Comparison of ENCODE assay signal across 25 cellular contexts in the genomic region with DNA sequence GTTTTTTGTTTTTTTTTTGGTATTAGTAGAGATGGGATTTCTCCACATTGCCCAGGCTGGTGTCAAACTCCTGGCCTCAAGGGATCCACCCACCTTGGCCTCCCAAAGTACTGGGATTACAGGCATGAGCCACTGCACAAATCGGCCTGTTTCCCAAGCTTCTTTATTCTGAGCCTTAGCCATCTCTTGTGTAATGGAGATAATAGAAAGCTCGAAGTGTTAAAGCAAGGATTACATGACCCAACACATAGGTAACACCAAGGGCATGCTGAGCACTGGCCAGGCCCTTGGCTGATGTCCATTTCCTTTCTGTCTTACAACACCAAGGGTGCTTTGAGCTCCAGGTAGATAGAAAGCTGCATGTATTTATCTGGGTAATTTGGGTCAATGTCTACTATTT.
DNase-seq lines count a peak whose midpoint lies in the region; ATAC-seq, FAIRE-seq and TF ChIP-seq lines count a peak whose summit lies in the region.
"Had no signal": no experiment of that assay in that cellular context is flagged by ENCODE, and none has a peak within 500 bp of the region (broad histone marks: within the 10 kb centered on the region; RNA-seq: fewer than 3 reads in every experiment).

No MANE protein-coding gene starts in this region.

- H4K20me1 ChIP-seq in mammary epithelial cell (ENCODE audit: insufficient read depth, low read length) (no peaks in the 10 kb centered on the region), H1 (replicated peaks in 1 of 2; ENCODE audit: control insufficient read depth in 1 of 2, insufficient read depth in 2 of 2, low read length in 2 of 2) (no peaks in the 10 kb centered on the region)
- H4K20me1 ChIP-seq: BLaER1 had no signal

- intact Hi-C loops in MCF 10A (cut with micrococcal nuclease) = loop anchor here (10.0 kb wide), 1 partner anchor 280 kb away; no protein-coding TSS in a partner anchor
- intact Hi-C loops in mammary epithelial cell (cut with micrococcal nuclease) = loop anchor here (1.0 kb wide), 1 partner anchor 152 kb away; no protein-coding TSS in a partner anchor
- intact Hi-C loops in activated CD8-positive, alpha-beta T cell treated with anti-CD3 and anti-CD28 coated beads for 36 hours (cut with micrococcal nuclease) = loop anchor here (10.0 kb wide), 1 partner anchor 280 kb away; no protein-coding TSS in a partner anchor

- H3K56ac ChIP-seq in H1 (replicated peaks; ENCODE audit: insufficient read length, low read depth, low read length) = no peak overlapping the region

- H3K36me3 Mint-ChIP-seq in MCF 10A (ENCODE audit: insufficient read depth, unreplicated experiment) = no peaks in the 10 kb centered on the region
- H3K36me3 Mint-ChIP-seq in glutamatergic neuron (ENCODE audit: unreplicated experiment) = no peaks in the 10 kb centered on the region
- H3K36me3 Mint-ChIP-seq in activated CD8-positive, alpha-beta T cell treated with anti-CD3 and anti-CD28 coated beads for 36 hours (ENCODE audit: low read depth) = no peaks in the 10 kb centered on the region
- H3K36me3 Mint-ChIP-seq: CD14-positive monocyte; CD4-positive, alpha-beta memory T cell; CD4-positive, CD25-positive, alpha-beta regulatory T cell; CD8-positive, alpha-beta memory T cell had no signal

- no peak overlapping the region for H3K14ac ChIP-seq in H1 (ENCODE audit: insufficient read length)

- H3K4me3 Mint-ChIP-seq in MCF 10A (ENCODE audit: unreplicated experiment) (no peak overlapping the region), glutamatergic neuron (ENCODE audit: unreplicated experiment) (no peak overlapping the region)
- H3K4me3 Mint-ChIP-seq in activated CD8-positive, alpha-beta T cell treated with anti-CD3 and anti-CD28 coated beads for 36 hours = no peak overlapping the region
- H3K4me3 Mint-ChIP-seq: CD14-positive monocyte; CD4-positive, alpha-beta memory T cell; CD4-positive, CD25-positive, alpha-beta regulatory T cell; CD8-positive, alpha-beta memory T cell had no signal

- H2BK120ac ChIP-seq in H1 (replicated peaks; ENCODE audit: low read depth, low read length) = no peak overlapping the region

- in situ Hi-C loops in mammary epithelial cell (cut with MboI; ENCODE audit: low sequenced_read_pairs in 2 of 2) = no loop called here

- WGBS in mammary epithelial cell (ENCODE audit: low coverage, missing lambda C conversion rate) = 72% methylated on average over 2 of the region's 2 CpGs
- 88% methylated on average over 2 of the region's 2 CpGs; no CpG with 5 or more reads in 1 of the 2 experiments for WGBS in H1 (ENCODE audit: extremely low coverage in 1 of 2, insufficient coverage in 1 of 2, insufficient read length in 1 of 2, insufficient replicate concordance in 2 of 2, low coverage in 1 of 2, low lambda C conversion rate in 2 of 2, missing lambda C conversion rate in 1 of 2), 2 experiments

- no peak overlapping the region for H3K9ac ChIP-seq in mammary epithelial cell (ENCODE audit: insufficient read depth, low read length)
- H3K9ac ChIP-seq in H1 (replicated peaks in 1 of 4; ENCODE audit: extremely low read depth in 1 of 4, low read depth in 3 of 4, low read length in 3 of 4) = no peak overlapping the region
- H3K9ac ChIP-seq: BLaER1 had no signal

- BruUV-seq in MCF 10A (replicated peaks; lab: Mats Ljungman, UMichigan) (no TSS peak), mammary epithelial cell (replicated peaks; lab: Mats Ljungman, UMichigan) (no TSS peak)

- H4K5ac ChIP-seq in H1 (ENCODE audit: insufficient read length, low read depth, low read length) = no peak overlapping the region

- no peaks in the 10 kb centered on the region for H3K9me3 Mint-ChIP-seq in MCF 10A (ENCODE audit: unreplicated experiment)
- no peaks in the 10 kb centered on the region for H3K9me3 Mint-ChIP-seq in glutamatergic neuron (ENCODE audit: unreplicated experiment)
- H3K9me3 Mint-ChIP-seq in activated CD8-positive, alpha-beta T cell treated with anti-CD3 and anti-CD28 coated beads for 36 hours = no peaks in the 10 kb centered on the region
- H3K9me3 Mint-ChIP-seq: CD4-positive, alpha-beta memory T cell; CD4-positive, CD25-positive, alpha-beta regulatory T cell; CD8-positive, alpha-beta memory T cell had no signal

- no peak for TF ChIP-seq EP300 in H1 (IDR thresholded peaks at IDR 0.05; ENCODE audit: borderline replicate concordance in 1 of 2, low read depth in 2 of 2, low read length in 2 of 2)

- no peak for FAIRE-seq in H1 (lab: Jason Lieb, UNC)
- FAIRE-seq: A204.1, G401.6, GM12891, GM18507 had no signal

- H3K4me1 Mint-ChIP-seq in MCF 10A (ENCODE audit: insufficient read depth, unreplicated experiment) (peaks cover 4% of the 10 kb centered on the region), glutamatergic neuron (ENCODE audit: low read depth, unreplicated experiment) (no peaks in the 10 kb centered on the region)
- H3K4me1 Mint-ChIP-seq in activated CD8-positive, alpha-beta T cell treated with anti-CD3 and anti-CD28 coated beads for 36 hours (ENCODE audit: low read depth) = no peaks in the 10 kb centered on the region
- H3K4me1 Mint-ChIP-seq: CD14-positive monocyte; CD4-positive, alpha-beta memory T cell; CD4-positive, CD25-positive, alpha-beta regulatory T cell; CD8-positive, alpha-beta memory T cell had no signal

- CTCF ChIA-PET in MCF 10A (lab: Yijun Ruan, JAX) (interaction anchor here (0.6 to 1.7 kb wide), 8 partner anchors 20 to 1963 kb away, joined by 3 to 6 read pairs (median 4); no protein-coding TSS in a partner anchor), mammary epithelial cell (lab: Charles Lee; ENCODE audit: low non-redundant PET) (no interaction called here), H1 (lab: Charles Lee; ENCODE audit: partially characterized antibody) (interaction anchor here (0.7 to 3.3 kb wide), 11 partner anchors 9 to 273 kb away, joined by 3 to 23 read pairs (median 5); no protein-coding TSS in a partner anchor)
- CTCF ChIA-PET in activated CD8-positive, alpha-beta T cell treated with anti-CD3 and anti-CD28 coated beads for 36 hours (lab: Charles Lee) = interaction anchor here (0.7 to 1.2 kb wide), 5 partner anchors 9 to 480 kb away, joined by 3 to 4 read pairs (median 3); no protein-coding TSS in a partner anchor

- no peaks in the 10 kb centered on the region for H3K23me2 ChIP-seq in H1 (ENCODE audit: low read depth, low read length)

- no peak overlapping the region for H2BK20ac ChIP-seq in H1 (ENCODE audit: low read length)

- H3K27me3 ChIP-seq in mammary epithelial cell (ENCODE audit: insufficient read depth, low read length) (no peaks in the 10 kb centered on the region), WERI-Rb-1 (ENCODE audit: insufficient read depth, low read depth, severe bottlenecking) (no peaks in the 10 kb centered on the region), H1 (replicated peaks in 1 of 4; ENCODE audit: control insufficient read depth in 3 of 4, extremely low read depth in 1 of 4, insufficient read depth in 3 of 4, low read length in 3 of 4) (no peaks in the 10 kb centered on the region)
- H3K27me3 ChIP-seq: BE2C, BLaER1 had no signal

- ATAC-seq in activated CD8-positive, alpha-beta T cell treated with anti-CD3 and anti-CD28 coated beads for 36 hours = no peak
- ATAC-seq in GM21526 (IDR thresholded peaks at IDR 0.05; ENCODE audit: low FRiP score, unreplicated experiment) = no peak

- H2AK5ac ChIP-seq in H1 (ENCODE audit: low read depth, low read length) = no peak overlapping the region

- no peak overlapping the region for H3K23ac ChIP-seq in H1 (ENCODE audit: insufficient read length)

- H3K27ac Mint-ChIP-seq in MCF 10A (ENCODE audit: low read depth, unreplicated experiment) (no peak overlapping the region), glutamatergic neuron (ENCODE audit: unreplicated experiment) (no peak overlapping the region)
- H3K27ac Mint-ChIP-seq in activated CD8-positive, alpha-beta T cell treated with anti-CD3 and anti-CD28 coated beads for 36 hours = no peak overlapping the region
- H3K27ac Mint-ChIP-seq: CD14-positive monocyte; CD4-positive, alpha-beta memory T cell; CD8-positive, alpha-beta memory T cell had no signal

- no peaks in the 10 kb centered on the region for H3K4me1 ChIP-seq in mammary epithelial cell (ENCODE audit: insufficient read depth, low read length)
- no peaks in the 10 kb centered on the region for H3K4me1 ChIP-seq in H1 (replicated peaks in 1 of 4; ENCODE audit: control insufficient read depth in 3 of 4, insufficient read depth in 4 of 4, low read length in 3 of 4)
- H3K4me1 ChIP-seq: BE2C had no signal

- H3K4me2 ChIP-seq in mammary epithelial cell (ENCODE audit: insufficient read depth, low read depth, low read length) (no peak overlapping the region), H1 (ENCODE audit: insufficient read depth in 1 of 2, low read depth in 2 of 2, low read length in 2 of 2) (no peak overlapping the region)
- H3K4me2 ChIP-seq: BLaER1 had no signal

- dilution Hi-C loops in mammary epithelial cell (cut with HindIII; ENCODE audit: low sequenced_read_pairs) = no loop called here

- H2BK15ac ChIP-seq in H1 (ENCODE audit: low read length) = no peak overlapping the region

- no peak overlapping the region for H3K27ac ChIP-seq in mammary epithelial cell (ENCODE audit: insufficient read depth, low read depth, low read length)
- H3K27ac ChIP-seq in WERI-Rb-1 = no peak overlapping the region
- H3K27ac ChIP-seq in H1 (ENCODE audit: low read depth, low read length) = no peak overlapping the region
- H3K27ac ChIP-seq: BLaER1 had no signal

- POLR2A ChIA-PET in MCF 10A (lab: Yijun Ruan, JAX) = interaction anchor here (1.3 kb wide), 1 partner anchor 187 kb away, joined by 3 read pairs; a partner anchor contains a TSS
- POLR2A ChIA-PET in H1 (lab: Charles Lee; ENCODE audit: partially characterized antibody) = no interaction called here
- POLR2A ChIA-PET in activated CD8-positive, alpha-beta T cell treated with anti-CD3 and anti-CD28 coated beads for 36 hours (lab: Charles Lee) = no interaction called here

- no peak overlapping the region for H3K18ac ChIP-seq in H1 (ENCODE audit: extremely low read depth, low read length)

- TF ChIP-seq CTCF in MCF 10A (IDR thresholded peaks at IDR 0.05; ENCODE audit: unreplicated experiment) (no peak), mammary epithelial cell (conservative IDR thresholded peaks at IDR 0.05 in 1 of 2, IDR thresholded peaks at IDR 0.05 in 1 of 2; ENCODE audit: extremely low read depth in 1 of 2, insufficient read depth in 1 of 2, low read depth in 1 of 2, low read length in 2 of 2) (no peak), WERI-Rb-1 (IDR thresholded peaks at IDR 0.05; ENCODE audit: low read depth, low read length) (no peak), H1 (IDR thresholded peaks at IDR 0.05; ENCODE audit: control extremely low read depth in 1 of 3, insufficient read depth in 1 of 3, low read depth in 1 of 3, low read length in 3 of 3) (no peak), glutamatergic neuron (IDR thresholded peaks at IDR 0.05; ENCODE audit: partially characterized antibody, unreplicated experiment) (no peak)
- no peak for TF ChIP-seq CTCF in activated CD8-positive, alpha-beta T cell treated with anti-CD3 and anti-CD28 coated beads for 36 hours (IDR thresholded peaks at IDR 0.05)

- H3K4ac ChIP-seq in H1 (replicated peaks; ENCODE audit: insufficient read length, low read depth, low read length) = no peak overlapping the region

- TF ChIP-seq RAD21 in H1 (IDR thresholded peaks at IDR 0.05 in 1 of 2, conservative IDR thresholded peaks at IDR 0.05 in 1 of 2; ENCODE audit: low read depth in 2 of 2, low read length in 2 of 2) = no peak

- H4K8ac ChIP-seq in H1 (ENCODE audit: extremely low read depth, insufficient read depth, low read length) = no peak overlapping the region

- H3K79me2 ChIP-seq in mammary epithelial cell (ENCODE audit: insufficient read depth, low read length) (no peaks in the 10 kb centered on the region), H1 (ENCODE audit: control insufficient read depth in 1 of 2, insufficient read depth in 2 of 2, low read length in 2 of 2) (no peaks in the 10 kb centered on the region)

- H2AFZ ChIP-seq in mammary epithelial cell (ENCODE audit: low read depth, low read length) = no peak overlapping the region
- H2AFZ ChIP-seq in H1 (ENCODE audit: low read length) = no peak overlapping the region

- H3K4me3 ChIP-seq in mammary epithelial cell (replicated peaks in 1 of 3; ENCODE audit: insufficient read depth in 1 of 3, low read depth in 2 of 3, low read length in 3 of 3) (no peak overlapping the region), WERI-Rb-1 (ENCODE audit: low read depth, low read length) (no peak overlapping the region), H1 (ENCODE audit: extremely low read depth in 1 of 4, insufficient read depth in 2 of 4, low read depth in 3 of 4, low read length in 4 of 4) (no peak overlapping the region)
- H3K4me3 ChIP-seq: BLaER1 had no signal

- DNase-seq in MCF 10A (ENCODE audit: unreplicated experiment) (peak; percentile 56), mammary epithelial cell (no peak), WERI-Rb-1 (peak; percentile 72), H1 (ENCODE audit: low read depth in 1 of 2, low spot score in 2 of 2) (no peak), glutamatergic neuron (no peak)
- no peak for DNase-seq in activated CD8-positive, alpha-beta T cell treated with anti-CD3 and anti-CD28 coated beads for 36 hours
- DNase-seq: 8988T; ACHN; BE2C; C1 segment of cervical spinal cord; CD4-positive, alpha-beta memory T cell; CD4-positive, CD25-positive, alpha-beta regulatory T cell; CD8-positive, alpha-beta memory T cell; COR-L47; DMS 273 treated with DMSO at 0.1 percent for 48 hours; DMS153; DMS79 treated with DMSO at 0.1 percent for 48 hours; GF-D8 had no signal

- H3K27me3 Mint-ChIP-seq in MCF 10A (ENCODE audit: insufficient read depth, unreplicated experiment) = no peaks in the 10 kb centered on the region
- no peaks in the 10 kb centered on the region for H3K27me3 Mint-ChIP-seq in glutamatergic neuron (ENCODE audit: unreplicated experiment)
- H3K27me3 Mint-ChIP-seq in activated CD8-positive, alpha-beta T cell treated with anti-CD3 and anti-CD28 coated beads for 36 hours = peaks cover 3% of the 10 kb centered on the region
- H3K27me3 Mint-ChIP-seq: CD4-positive, alpha-beta memory T cell had no signal

- H3K36me3 ChIP-seq in mammary epithelial cell (ENCODE audit: insufficient read depth, low read length) = no peaks in the 10 kb centered on the region
- H3K36me3 ChIP-seq in WERI-Rb-1 = no peaks in the 10 kb centered on the region
- H3K36me3 ChIP-seq in H1 (ENCODE audit: control insufficient read depth in 2 of 4, insufficient read depth in 4 of 4, low read length in 3 of 4) = no peaks in the 10 kb centered on the region
- H3K36me3 ChIP-seq: BE2C, BLaER1 had no signal

- peak overlapping the region; percentile 51 for H4K91ac ChIP-seq in H1 (replicated peaks; ENCODE audit: insufficient read length, low read length)

- no peaks in the 10 kb centered on the region for H3K9me3 ChIP-seq in mammary epithelial cell (replicated peaks; ENCODE audit: insufficient read depth, low read length)
- no peaks in the 10 kb centered on the region for H3K9me3 ChIP-seq in WERI-Rb-1 (ENCODE audit: severe bottlenecking)
- peaks cover 0 to 7% of the 10 kb centered on the region in 2 experiments; a peak in 1 of 4 replicates for H3K9me3 ChIP-seq in H1 (ENCODE audit: insufficient read depth in 2 of 2, low read depth in 1 of 2, low read length in 1 of 2)
- H3K9me3 ChIP-seq: BE2C had no signal

- H2BK5ac ChIP-seq in H1 (ENCODE audit: low read depth, low read length) = no peak overlapping the region

- TF ChIP-seq POLR2A in H1 (IDR thresholded peaks at IDR 0.05; ENCODE audit: control extremely low read depth in 1 of 2, low read depth in 2 of 2, low read length in 2 of 2) = no peak

- H3K79me1 ChIP-seq in H1 (ENCODE audit: low read depth, low read length) = no peaks in the 10 kb centered on the region

- no peak overlapping the region for H2BK12ac ChIP-seq in H1 (ENCODE audit: low read depth, low read length)

Comparison
In these comparisons a context has a peak if more than half of its experiments do, and no peak if none do; other contexts are left out.
1. DNase-seq: peak in MCF 10A (single experiment) and WERI-Rb-1 (single experiment); none in mammary epithelial cell (single experiment), H1 (0 of 2), glutamatergic neuron (single experiment) and activated CD8-positive, alpha-beta T cell treated with anti-CD3 and anti-CD28 coated beads for 36 hours (single experiment).